ENCODE assay signal across 8 cellular contexts in the genomic region with DNA sequence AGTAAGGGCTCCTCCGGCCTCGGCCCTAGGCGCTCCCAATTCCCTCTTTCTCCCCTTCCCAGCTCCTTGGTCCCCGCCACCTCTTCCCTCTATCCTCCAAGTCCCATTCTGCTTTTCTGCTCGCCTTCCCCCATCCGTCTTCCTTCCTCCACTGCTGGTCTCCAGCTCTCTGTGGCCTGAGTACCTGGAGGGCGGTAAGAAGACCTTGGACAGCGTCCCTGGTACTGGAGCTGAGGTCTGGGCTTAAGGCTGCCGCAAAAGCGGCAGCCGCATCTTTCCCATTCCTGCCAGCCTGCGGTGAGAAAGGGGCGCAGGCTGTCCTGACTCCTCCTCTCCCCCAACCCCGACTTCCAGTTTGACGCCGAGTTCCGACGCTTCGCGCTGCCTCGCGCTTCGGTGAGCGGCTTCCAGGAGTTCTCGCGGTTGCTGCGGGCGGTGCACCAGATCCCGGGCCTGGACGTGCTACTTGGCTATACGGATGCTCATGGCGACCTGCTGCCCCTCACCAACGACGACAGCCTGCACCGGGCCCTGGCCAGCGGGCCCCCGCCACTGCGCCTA. TPM values are rescaled to one million over a fixed set of nuclear protein-coding genes. Genes with fewer than 3 reads are reported as not detected.
DNase-seq lines count a peak whose midpoint lies in the region; ATAC-seq and TF ChIP-seq lines count a peak whose summit lies in the region.

No MANE protein-coding gene starts in this region.

- intact Hi-C loops in Calu3 (cut with micrococcal nuclease; ENCODE audit: unreplicated experiment) (no loop called here), psoas muscle (cut with DNase I) (no loop called here)

- H3K27me3 Mint-ChIP-seq in Calu3 (ENCODE audit: unreplicated experiment) (peaks cover under 1% of the 10 kb centered on the region), glutamatergic neuron (ENCODE audit: unreplicated experiment) (peaks cover 20% of the 10 kb centered on the region)
- no peaks in the 10 kb centered on the region for H3K27me3 Mint-ChIP-seq in activated T-cell treated with anti-CD3 and anti-CD28 coated beads, Interleukin-2, amount 50 U/mL, for 72 hours (ENCODE audit: low read depth)

- peaks cover 21% of the 10 kb centered on the region for H3K4me1 ChIP-seq in psoas muscle

- peak overlapping the region; percentile 91 for H3K4me3 ChIP-seq in psoas muscle

- peak overlapping the region; percentile 87 for H3K27ac ChIP-seq in psoas muscle

- H3K36me3 ChIP-seq in psoas muscle (ENCODE audit: insufficient read depth in 1 of 2, low read depth in 1 of 2) = peaks cover 0 to 36% of the 10 kb centered on the region in 2 donors

- peak; percentile 2 for ATAC-seq in HG03135 (IDR thresholded peaks at IDR 0.05; ENCODE audit: unreplicated experiment)
- ATAC-seq in activated T-cell treated with anti-CD3 and anti-CD28 coated beads, Interleukin-2, amount 50 U/mL, for 72 hours (replicated peaks in 1 of 2) = no peak
- no peak for ATAC-seq in psoas muscle
- ATAC-seq in GM18498 (IDR thresholded peaks at IDR 0.05; ENCODE audit: unreplicated experiment) = no peak
- ATAC-seq in GM19324 (IDR thresholded peaks at IDR 0.05; ENCODE audit: low FRiP score, unreplicated experiment) = no peak
- no peak for ATAC-seq in HG02973 (IDR thresholded peaks at IDR 0.05; ENCODE audit: unreplicated experiment)

- TF ChIP-seq CTCF in Calu3 (IDR thresholded peaks at IDR 0.05; ENCODE audit: unreplicated experiment) (no peak), glutamatergic neuron (IDR thresholded peaks at IDR 0.05; ENCODE audit: partially characterized antibody, unreplicated experiment) (no peak), psoas muscle (IDR thresholded peaks at IDR 0.05) (no peak)

- no peaks in the 10 kb centered on the region for H3K9me3 ChIP-seq in psoas muscle

- peaks cover 62% of the 10 kb centered on the region for H3K36me3 Mint-ChIP-seq in Calu3 (ENCODE audit: insufficient read depth, unreplicated experiment)
- H3K36me3 Mint-ChIP-seq in activated T-cell treated with anti-CD3 and anti-CD28 coated beads, Interleukin-2, amount 50 U/mL, for 72 hours (ENCODE audit: insufficient read depth in 2 of 2) = peaks cover 5 to 7% of the 10 kb centered on the region in 2 donors
- no peaks in the 10 kb centered on the region for H3K36me3 Mint-ChIP-seq in glutamatergic neuron (ENCODE audit: unreplicated experiment)

- H3K27me3 ChIP-seq in psoas muscle (ENCODE audit: insufficient read depth in 3 of 3, low read length in 2 of 3) = no peaks in the 10 kb centered on the region

- BruUV-seq in Calu3 (replicated peaks; lab: Mats Ljungman, UMichigan) = no TSS peak

- H3K27ac Mint-ChIP-seq in Calu3 (ENCODE audit: unreplicated experiment) (peak overlapping the region; percentile 96), glutamatergic neuron (ENCODE audit: unreplicated experiment) (peak overlapping the region; percentile 75)
- no peak overlapping the region for H3K27ac Mint-ChIP-seq in activated T-cell treated with anti-CD3 and anti-CD28 coated beads, Interleukin-2, amount 50 U/mL, for 72 hours

- H3K4me1 Mint-ChIP-seq in Calu3 (ENCODE audit: low read depth, unreplicated experiment) (no peaks in the 10 kb centered on the region), glutamatergic neuron (ENCODE audit: low read depth, unreplicated experiment) (peaks cover 14% of the 10 kb centered on the region)
- peaks cover 37% of the 10 kb centered on the region for H3K4me1 Mint-ChIP-seq in activated T-cell treated with anti-CD3 and anti-CD28 coated beads, Interleukin-2, amount 50 U/mL, for 72 hours (ENCODE audit: low read depth)

- DNase-seq in Calu3 = no peak
- no peak for DNase-seq in activated T-cell treated with anti-CD3 and anti-CD28 coated beads, Interleukin-2, amount 50 U/mL, for 72 hours
- DNase-seq in glutamatergic neuron = peak; percentile 59
- DNase-seq in psoas muscle = no peak

- WGBS in psoas muscle, 3 donors = 16 to 22% (median 17%) methylated on average over 34 to 38 of the region's 38 CpGs

- H3K9me3 Mint-ChIP-seq in Calu3 (ENCODE audit: low read depth, unreplicated experiment) (no peaks in the 10 kb centered on the region), glutamatergic neuron (ENCODE audit: unreplicated experiment) (peaks cover 7% of the 10 kb centered on the region)
- no peaks in the 10 kb centered on the region for H3K9me3 Mint-ChIP-seq in activated T-cell treated with anti-CD3 and anti-CD28 coated beads, Interleukin-2, amount 50 U/mL, for 72 hours

- H3K4me3 Mint-ChIP-seq in Calu3 (ENCODE audit: low read depth, unreplicated experiment) (peak overlapping the region; percentile 99), glutamatergic neuron (ENCODE audit: unreplicated experiment) (peak overlapping the region; percentile 95)
- H3K4me3 Mint-ChIP-seq in activated T-cell treated with anti-CD3 and anti-CD28 coated beads, Interleukin-2, amount 50 U/mL, for 72 hours = peak overlapping the region; percentile 91 to 95

- CTCF ChIA-PET in Calu3 (lab: Charles Lee) = interaction anchor here (1.5 to 2.1 kb wide), 3 partner anchors 100 to 140 kb away, joined by 4 to 15 read pairs (median 6); no protein-coding TSS in a partner anchor

RNA-seq across cellular contexts. Expression of gene PARD6A, which starts 0.4 kb away (rescaled TPM):
- total RNA-seq in Calu3 (2022) = 9.5 and 12.3 TPM in 2 replicates
- 1 to 10 TPM; 7.2 to 9.2 TPM for total RNA-seq in activated T-cell treated with anti-CD3 and anti-CD28 coated beads, Interleukin-2, amount 50 U/mL, for 72 hours
- 18.7 TPM for total RNA-seq in glutamatergic neuron (ENCODE audit: unreplicated experiment)
- 1 to 10 TPM; 4.9 to 6.8 (median 5.9) TPM for total RNA-seq in psoas muscle
- polyA plus RNA-seq in psoas muscle = 10 to 100 TPM in 1 of 3 donors, 1 to 10 TPM in 2; 8.0 to 11.0 (median 9.9) TPM

RNA-seq across cellular contexts. Expression of gene ACD, which starts 1.1 kb away (rescaled TPM):
- total RNA-seq in Calu3 (2022) = 44.0 and 49.9 TPM in 2 replicates
- total RNA-seq in activated T-cell treated with anti-CD3 and anti-CD28 coated beads, Interleukin-2, amount 50 U/mL, for 72 hours = 10 to 100 TPM; 53.6 to 73.0 TPM
- total RNA-seq in glutamatergic neuron (ENCODE audit: unreplicated experiment) = 33.3 TPM
- 10 to 100 TPM in 1 of 4 donors, 1 to 10 TPM in 3; 4.9 to 10.2 (median 7.4) TPM for total RNA-seq in psoas muscle
- polyA plus RNA-seq in psoas muscle = 10 to 100 TPM in 2 of 3 donors, 1 to 10 TPM in 1; 8.9 to 16.7 (median 12.6) TPM

RNA-seq across cellular contexts. Expression of gene ENKD1, which starts 5.4 kb away (rescaled TPM):
- 22.6 and 23.0 TPM in 2 replicates for total RNA-seq in Calu3 (2022)
- 10 to 100 TPM; 12.0 to 18.3 TPM for total RNA-seq in activated T-cell treated with anti-CD3 and anti-CD28 coated beads, Interleukin-2, amount 50 U/mL, for 72 hours
- total RNA-seq in glutamatergic neuron (ENCODE audit: unreplicated experiment) = 19.0 TPM
- 1 to 10 TPM; 6.5 to 7.6 (median 7.1) TPM for total RNA-seq in psoas muscle
- 10 to 100 TPM; 17.5 to 20.7 (median 19.2) TPM for polyA plus RNA-seq in psoas muscle

RNA-seq across cellular contexts. Expression of gene C16orf86, which starts 5.4 kb away (rescaled TPM):
- total RNA-seq in Calu3 (2022) (0.66 and 0.68 TPM in 2 replicates), glutamatergic neuron (ENCODE audit: unreplicated experiment) (3.4 TPM), psoas muscle (1 to 10 TPM; 5.1 to 7.3 (median 5.9) TPM)
- total RNA-seq in activated T-cell treated with anti-CD3 and anti-CD28 coated beads, Interleukin-2, amount 50 U/mL, for 72 hours = 1 to 10 TPM; 4.9 to 5.9 TPM
- 1 to 10 TPM; 2.6 to 6.5 (median 4.5) TPM for polyA plus RNA-seq in psoas muscle

RNA-seq across cellular contexts. Expression of gene CARMIL2, which starts 16.2 kb away (rescaled TPM):
- total RNA-seq in Calu3 (2022) = 4.4 and 4.9 TPM in 2 replicates
- total RNA-seq in activated T-cell treated with anti-CD3 and anti-CD28 coated beads, Interleukin-2, amount 50 U/mL, for 72 hours = 100 to 1,000 TPM; 182 to 196 TPM
- 37.1 TPM for total RNA-seq in glutamatergic neuron (ENCODE audit: unreplicated experiment)
- total RNA-seq in psoas muscle = 1 to 10 TPM in 1 of 4 donors, under 1 TPM in 2, not detected in 1; 0.59 to 1.1 (median 0.63) TPM
- polyA plus RNA-seq in psoas muscle = under 1 TPM; 0.17 to 0.46 (median 0.30) TPM
